Comparison of ENCODE assay signal across 1 cellular context in genomic region chr2:30283931-30284565, GRCh38.
A peak's percentile ranks its signal among the peaks of the same experiment; 100 is the strongest.
TF ChIP-seq lines count a peak whose summit lies in the region.

No MANE protein-coding gene starts in this region.

TF ChIP-seq in K562, 482 proteins besides CTCF, POLR2A, EP300 and RAD21 (continued from another document and continues in another):
- 0 out of 2 replicates have a peak, but pooled peaks have one; percentile 18 for TF ChIP-seq TSHZ1 (CRISPR knock-in tag; IDR thresholded peaks at IDR 0.05)
- no peak for TF ChIP-seq ZNF232 (CRISPR knock-in tag; IDR thresholded peaks at IDR 0.05)
- peak; percentile 21; the same call in 1 of the 2 replicates for TF ChIP-seq VEZF1 (CRISPR knock-in tag; IDR thresholded peaks at IDR 0.05)
- TF ChIP-seq ZNF143 (CRISPR knock-in tag; IDR thresholded peaks at IDR 0.05), result no peak
- TF ChIP-seq KLF6 (CRISPR knock-in tag; IDR thresholded peaks at IDR 0.05; ENCODE audit: borderline replicate concordance), result no peak
- no peak for TF ChIP-seq BDP1 (IDR thresholded peaks at IDR 0.05; ENCODE audit: insufficient read depth, insufficient read length)
- no peak for TF ChIP-seq DACH1 (IDR thresholded peaks at IDR 0.05; ENCODE audit: partially characterized antibody)
- no peak for TF ChIP-seq ZBED1 (IDR thresholded peaks at IDR 0.05)
- peak; percentile 92 for TF ChIP-seq NFE2 (IDR thresholded peaks at IDR 0.05; ENCODE audit: low read depth)
- no peak for TF ChIP-seq STAT5B (CRISPR knock-in tag; IDR thresholded peaks at IDR 0.05)
- no peak for TF ChIP-seq PCBP1 (IDR thresholded peaks at IDR 0.05; ENCODE audit: low read depth, low read length, poor library complexity, severe bottlenecking)
- TF ChIP-seq ZBTB49 (CRISPR knock-in tag; IDR thresholded peaks at IDR 0.05; ENCODE audit: borderline replicate concordance), result no peak
- no peak for TF ChIP-seq HDAC3 (IDR thresholded peaks at IDR 0.05; ENCODE audit: borderline replicate concordance, partially characterized antibody)
- no peak for TF ChIP-seq MTA2 (IDR thresholded peaks at IDR 0.05; ENCODE audit: low read depth)
- no peak for TF ChIP-seq ZNF778 (CRISPR knock-in tag; IDR thresholded peaks at IDR 0.05)
- no peak for TF ChIP-seq ID3 (CRISPR knock-in tag; IDR thresholded peaks at IDR 0.05)
- TF ChIP-seq ID3 (tag; IDR thresholded peaks at IDR 0.05), result 0 out of 2 replicates have a peak, but pooled peaks have one; percentile 16
- TF ChIP-seq HMBOX1 (IDR thresholded peaks at IDR 0.05), result no peak
- no peak for TF ChIP-seq ZSCAN29 (IDR thresholded peaks at IDR 0.05)
- TF ChIP-seq ZNF561 (CRISPR knock-in tag; conservative IDR thresholded peaks at IDR 0.05), result no peak
- peak; percentile 92 for TF ChIP-seq ZNF316 (IDR thresholded peaks at IDR 0.05)
- TF ChIP-seq STAT6 (CRISPR knock-in tag; IDR thresholded peaks at IDR 0.05), result no peak
- no peak for TF ChIP-seq ZNF589 (CRISPR knock-in tag; IDR thresholded peaks at IDR 0.05; ENCODE audit: low read depth)
- TF ChIP-seq NFRKB (IDR thresholded peaks at IDR 0.05; ENCODE audit: low read depth), result 0 out of 2 replicates have a peak, but pooled peaks have one; percentile 63
- peak; percentile 22 for TF ChIP-seq HNRNPLL (IDR thresholded peaks at IDR 0.05; ENCODE audit: low read depth, low read length, poor library complexity, severe bottlenecking)
- TF ChIP-seq, protein P1, sequence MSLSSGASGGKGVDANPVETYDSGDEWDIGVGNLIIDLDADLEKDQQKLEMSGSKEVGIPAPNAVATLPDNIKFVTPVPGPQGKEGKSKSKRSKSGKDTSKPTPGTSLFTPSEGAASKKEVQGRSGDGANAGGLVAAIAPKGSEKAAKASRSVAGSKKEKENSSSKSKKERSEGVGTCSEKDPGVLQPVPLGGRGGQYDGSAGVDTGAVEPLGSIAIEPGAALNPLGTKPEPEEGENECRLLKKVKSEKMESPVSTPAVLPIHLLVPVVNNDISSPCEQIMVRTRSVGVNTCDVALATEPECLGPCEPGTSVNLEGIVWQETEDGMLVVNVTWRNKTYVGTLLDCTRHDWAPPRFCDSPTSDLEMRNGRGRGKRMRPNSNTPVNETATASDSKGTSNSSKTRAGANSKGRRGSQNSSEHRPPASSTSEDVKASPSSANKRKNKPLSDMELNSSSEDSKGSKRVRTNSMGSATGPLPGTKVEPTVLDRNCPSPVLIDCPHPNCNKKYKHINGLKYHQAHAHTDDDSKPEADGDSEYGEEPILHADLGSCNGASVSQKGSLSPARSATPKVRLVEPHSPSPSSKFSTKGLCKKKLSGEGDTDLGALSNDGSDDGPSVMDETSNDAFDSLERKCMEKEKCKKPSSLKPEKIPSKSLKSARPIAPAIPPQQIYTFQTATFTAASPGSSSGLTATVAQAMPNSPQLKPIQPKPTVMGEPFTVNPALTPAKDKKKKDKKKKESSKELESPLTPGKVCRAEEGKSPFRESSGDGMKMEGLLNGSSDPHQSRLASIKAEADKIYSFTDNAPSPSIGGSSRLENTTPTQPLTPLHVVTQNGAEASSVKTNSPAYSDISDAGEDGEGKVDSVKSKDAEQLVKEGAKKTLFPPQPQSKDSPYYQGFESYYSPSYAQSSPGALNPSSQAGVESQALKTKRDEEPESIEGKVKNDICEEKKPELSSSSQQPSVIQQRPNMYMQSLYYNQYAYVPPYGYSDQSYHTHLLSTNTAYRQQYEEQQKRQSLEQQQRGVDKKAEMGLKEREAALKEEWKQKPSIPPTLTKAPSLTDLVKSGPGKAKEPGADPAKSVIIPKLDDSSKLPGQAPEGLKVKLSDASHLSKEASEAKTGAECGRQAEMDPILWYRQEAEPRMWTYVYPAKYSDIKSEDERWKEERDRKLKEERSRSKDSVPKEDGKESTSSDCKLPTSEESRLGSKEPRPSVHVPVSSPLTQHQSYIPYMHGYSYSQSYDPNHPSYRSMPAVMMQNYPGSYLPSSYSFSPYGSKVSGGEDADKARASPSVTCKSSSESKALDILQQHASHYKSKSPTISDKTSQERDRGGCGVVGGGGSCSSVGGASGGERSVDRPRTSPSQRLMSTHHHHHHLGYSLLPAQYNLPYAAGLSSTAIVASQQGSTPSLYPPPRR (CRISPR knock-in tag; IDR thresholded peaks at IDR 0.05; ENCODE audit: borderline replicate concordance), result no peak
- no peak for TF ChIP-seq ARID2 (IDR thresholded peaks at IDR 0.05)
- TF ChIP-seq ZNF280A (IDR thresholded peaks at IDR 0.05; ENCODE audit: low read depth, partially characterized antibody), result no peak
- peak in 1 of 2 experiments; percentile 24 for TF ChIP-seq E2F6 (IDR thresholded peaks at IDR 0.05; ENCODE audit: borderline replicate concordance in 1 of 2, extremely low read depth in 1 of 2, insufficient read depth in 1 of 2, insufficient read length in 1 of 2, low read depth in 1 of 2, low read length in 1 of 2, poor library complexity in 1 of 2, severe bottlenecking in 1 of 2)
- TF ChIP-seq ESRRA (IDR thresholded peaks at IDR 0.05; ENCODE audit: borderline replicate concordance, low read depth), result no peak
- TF ChIP-seq GTF3C2 (IDR thresholded peaks at IDR 0.05; ENCODE audit: borderline replicate concordance, extremely low read depth, insufficient read length), result no peak
- no peak for TF ChIP-seq CREBBP (IDR thresholded peaks at IDR 0.05; ENCODE audit: low read depth, low read length)
- no peak for TF ChIP-seq RBBP5 (IDR thresholded peaks at IDR 0.05; ENCODE audit: borderline replicate concordance, insufficient read depth, low read length, poor library complexity, severe bottlenecking)
- 0 out of 2 replicates have a peak, but pooled peaks have one; percentile 28 for TF ChIP-seq RBFOX2 (IDR thresholded peaks at IDR 0.05; ENCODE audit: low read depth, low read length)
- no peak for TF ChIP-seq MCM2 (IDR thresholded peaks at IDR 0.05; ENCODE audit: low read depth)
- no peak for TF ChIP-seq CHD4 (IDR thresholded peaks at IDR 0.05; ENCODE audit: insufficient read depth, insufficient replicate concordance, low read depth, low read length, poor library complexity, severe bottlenecking)
